Comparison of ENCODE assay signal across 1 cellular context in the genomic region with DNA sequence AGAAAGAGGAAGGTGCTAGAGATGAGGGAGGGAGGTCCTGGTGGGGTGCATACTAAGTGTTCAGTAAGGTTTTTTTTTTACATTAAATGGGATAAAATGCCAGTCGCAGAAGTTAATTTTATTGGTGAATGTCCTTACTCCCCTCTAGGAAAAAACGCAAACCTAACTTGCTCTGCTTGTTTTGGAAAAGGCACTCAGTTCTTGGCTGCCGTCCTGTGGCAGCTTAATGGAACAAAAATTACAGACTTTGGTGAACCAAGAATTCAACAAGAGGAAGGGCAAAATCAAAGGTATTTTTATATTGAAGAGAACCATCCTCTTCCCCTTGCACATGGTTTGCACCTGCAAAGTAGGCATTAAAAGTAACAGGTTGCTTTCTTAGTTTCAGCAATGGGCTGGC.
TF ChIP-seq lines count a peak whose summit lies in the region.

No MANE protein-coding gene starts in this region.

TF ChIP-seq in K562, 482 proteins besides CTCF, POLR2A, EP300 and RAD21 (continued from another document):
- TF ChIP-seq YY1 (IDR thresholded peaks at IDR 0.05; ENCODE audit: borderline replicate concordance in 1 of 3, control insufficient read depth in 1 of 3, extremely low read depth in 1 of 3, insufficient read depth in 3 of 3, insufficient read length in 1 of 3, insufficient replicate concordance in 2 of 3, low read depth in 1 of 3, low read length in 2 of 3) = no peak
- no peak for TF ChIP-seq ZZZ3 (IDR thresholded peaks at IDR 0.05)
TF ChIP-seq in K562: peak in this region for 0.
